In genomic region chr6:52815167-52816092, GRCh38 we compare ENCODE assay signal across 1 cellular context.
TF ChIP-seq lines count a peak whose summit lies in the region.

No MANE protein-coding gene starts in this region.

TF ChIP-seq in HepG2, 621 proteins besides CTCF, POLR2A, EP300 and RAD21 (continued from another document and continues in another):
- no peak for TF ChIP-seq ZNF576 (CRISPR knock-in tag; IDR thresholded peaks at IDR 0.05)
- TF ChIP-seq DNMT1 (CRISPR knock-in tag; IDR thresholded peaks at IDR 0.05), result no peak
- TF ChIP-seq ADNP (CRISPR knock-in tag; IDR thresholded peaks at IDR 0.05), result no peak
- no peak for TF ChIP-seq CBFB (CRISPR knock-in tag; IDR thresholded peaks at IDR 0.05)
- no peak for TF ChIP-seq REXO4 (CRISPR knock-in tag; IDR thresholded peaks at IDR 0.05; ENCODE audit: borderline replicate concordance)
- TF ChIP-seq LRRFIP1 (CRISPR knock-in tag; conservative IDR thresholded peaks at IDR 0.05), result no peak
- no peak for TF ChIP-seq ZNF780A (CRISPR knock-in tag; IDR thresholded peaks at IDR 0.05)
- no peak for TF ChIP-seq TFAP4 (IDR thresholded peaks at IDR 0.05; ENCODE audit: borderline replicate concordance, low read depth)
- 0 out of 2 replicates have a peak, but pooled peaks have one; percentile 42 for TF ChIP-seq ELF1 (CRISPR knock-in tag; IDR thresholded peaks at IDR 0.05)
- no peak for TF ChIP-seq SNAPC5 (CRISPR knock-in tag; IDR thresholded peaks at IDR 0.05; ENCODE audit: borderline replicate concordance)
- TF ChIP-seq TAF1 (CRISPR knock-in tag; IDR thresholded peaks at IDR 0.05), result no peak
- TF ChIP-seq ZNF24 (IDR thresholded peaks at IDR 0.05), result peak; percentile 42; the same call in 1 of the 2 replicates
- TF ChIP-seq ATF7-NPFF (CRISPR knock-in tag; IDR thresholded peaks at IDR 0.05; ENCODE audit: low read depth), result no peak
- TF ChIP-seq ZSCAN5A (CRISPR knock-in tag; IDR thresholded peaks at IDR 0.05; ENCODE audit: borderline replicate concordance), result peak; percentile 92; the same call in 1 of the 2 replicates
- TF ChIP-seq STAT6 (CRISPR knock-in tag; IDR thresholded peaks at IDR 0.05; ENCODE audit: borderline replicate concordance), result peak; percentile 67; the same call in 1 of the 2 replicates
- TF ChIP-seq MAFK (conservative IDR thresholded peaks at IDR 0.05 in 1 of 2, IDR thresholded peaks at IDR 0.05 in 1 of 2; ENCODE audit: low read length in 2 of 2), result no peak
- peak; percentile 51 for TF ChIP-seq DMAP1 (CRISPR knock-in tag; IDR thresholded peaks at IDR 0.05)
- TF ChIP-seq SNAI1 (CRISPR knock-in tag; IDR thresholded peaks at IDR 0.05; ENCODE audit: borderline replicate concordance), result no peak
- TF ChIP-seq UBTF (CRISPR knock-in tag; IDR thresholded peaks at IDR 0.05), result peak; percentile 71
- no peak for TF ChIP-seq NFYB (CRISPR knock-in tag; IDR thresholded peaks at IDR 0.05)
- TF ChIP-seq ZNF431 (CRISPR knock-in tag; IDR thresholded peaks at IDR 0.05; ENCODE audit: borderline replicate concordance, low read depth), result no peak
- TF ChIP-seq TIGD3 (CRISPR knock-in tag; IDR thresholded peaks at IDR 0.05; ENCODE audit: borderline replicate concordance), result no peak
- TF ChIP-seq ZNF326 (CRISPR knock-in tag; IDR thresholded peaks at IDR 0.05; ENCODE audit: borderline replicate concordance), result no peak
- no peak for TF ChIP-seq FOSL1 (CRISPR knock-in tag; IDR thresholded peaks at IDR 0.05; ENCODE audit: borderline replicate concordance)
- no peak for TF ChIP-seq SMAD9 (CRISPR knock-in tag; IDR thresholded peaks at IDR 0.05)
- TF ChIP-seq ZNF10 (CRISPR knock-in tag; IDR thresholded peaks at IDR 0.05; ENCODE audit: borderline replicate concordance, low read depth), result no peak
- no peak for TF ChIP-seq ZC3H4 (CRISPR knock-in tag; IDR thresholded peaks at IDR 0.05; ENCODE audit: borderline replicate concordance)
- no peak for TF ChIP-seq ZSCAN25 (CRISPR knock-in tag; IDR thresholded peaks at IDR 0.05)
- no peak for TF ChIP-seq ZNF749 (CRISPR knock-in tag; IDR thresholded peaks at IDR 0.05; ENCODE audit: borderline replicate concordance)
- no peak for TF ChIP-seq RORA (CRISPR knock-in tag; IDR thresholded peaks at IDR 0.05)
- TF ChIP-seq TRAFD1 (CRISPR knock-in tag; IDR thresholded peaks at IDR 0.05; ENCODE audit: borderline replicate concordance), result no peak
- TF ChIP-seq ZNF850 (CRISPR knock-in tag; conservative IDR thresholded peaks at IDR 0.05), result no peak
- TF ChIP-seq MLLT10 (CRISPR knock-in tag; IDR thresholded peaks at IDR 0.05), result no peak
- TF ChIP-seq GABPB1 (CRISPR knock-in tag; IDR thresholded peaks at IDR 0.05), result peak; percentile 38
- peak; percentile 87 for TF ChIP-seq CEBPG (CRISPR knock-in tag; IDR thresholded peaks at IDR 0.05)
- TF ChIP-seq NCOA5 (CRISPR knock-in tag; IDR thresholded peaks at IDR 0.05), result no peak
- TF ChIP-seq ZBTB10 (CRISPR knock-in tag; IDR thresholded peaks at IDR 0.05; ENCODE audit: borderline replicate concordance), result 0 out of 2 replicates have a peak, but pooled peaks have one; percentile 55
- no peak for TF ChIP-seq DBP (CRISPR knock-in tag; IDR thresholded peaks at IDR 0.05; ENCODE audit: not compliant biosample characterization)
- TF ChIP-seq PATZ1 (CRISPR knock-in tag; IDR thresholded peaks at IDR 0.05), result peak; percentile 30; the same call in 1 of the 2 replicates
- TF ChIP-seq ZNF121 (CRISPR knock-in tag; IDR thresholded peaks at IDR 0.05), result no peak
- no peak for TF ChIP-seq ZFP41 (CRISPR knock-in tag; IDR thresholded peaks at IDR 0.05; ENCODE audit: borderline replicate concordance)
- TF ChIP-seq AGO2 (optimal IDR thresholded peaks at IDR 0.05; ENCODE audit: low read depth, low read length), result no peak
